In the genomic region with DNA sequence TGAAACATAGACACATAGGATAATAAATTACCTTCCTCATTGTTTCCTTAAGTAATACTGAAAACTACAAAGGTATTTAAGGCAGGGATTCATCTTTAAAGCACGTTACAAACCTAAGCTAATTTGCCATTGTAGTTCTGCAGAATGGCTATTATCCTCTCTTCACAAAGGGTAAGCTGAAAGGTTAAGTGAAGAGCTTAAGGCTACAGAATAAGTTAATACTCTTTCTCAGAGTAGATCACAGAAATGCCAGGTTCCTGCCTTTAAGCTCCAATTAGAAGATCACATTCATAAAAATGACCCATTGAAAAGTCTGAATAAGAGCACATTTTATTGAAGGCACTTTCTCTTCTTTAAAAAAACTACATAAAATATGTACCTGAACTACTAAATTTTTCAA, we compare ENCODE assay signal across 22 cellular contexts. TPM values are rescaled to one million over a fixed set of nuclear protein-coding genes. Genes with fewer than 3 reads are reported as not detected.
A peak's percentile ranks its signal among the peaks of the same experiment; 100 is the strongest.
DNase-seq lines count a peak whose midpoint lies in the region; ATAC-seq and TF ChIP-seq lines count a peak whose summit lies in the region.
"Had no signal": no experiment of that assay in that cellular context is flagged by ENCODE, and none has a peak within 500 bp of the region (broad histone marks: within the 10 kb centered on the region; RNA-seq: fewer than 3 reads in every experiment).

No MANE protein-coding gene starts in this region.

- CTCF ChIA-PET in T-cell (lab: Charles Lee): no interaction called here

- no peak for TF ChIP-seq CTCF in GM23338 (conservative IDR thresholded peaks at IDR 0.05; ENCODE audit: low read depth in 2 of 2)
- no peak for TF ChIP-seq CTCF in foreskin keratinocyte (conservative IDR thresholded peaks at IDR 0.05)
- no peak for TF ChIP-seq CTCF in dorsolateral prefrontal cortex (IDR thresholded peaks at IDR 0.05 in 54 of 56, conservative IDR thresholded peaks at IDR 0.05 in 2 of 56; ENCODE audit: low read depth in 1 of 56, partially characterized antibody in 56 of 56)

- no peaks in the 10 kb centered on the region for H4K20me1 ChIP-seq in GM23338 (replicated peaks; ENCODE audit: insufficient read depth)
- H4K20me1 ChIP-seq: BLaER1 treated with 17β-estradiol and CSF1 and Interleukin-3, amounts not matched to agents 10 nM and 100 nM had no signal

- H2AFZ ChIP-seq in GM23338: no peak overlapping the region
- H2AFZ ChIP-seq: GM23248 had no signal

- H3K4me3 ChIP-seq in GM23338 (no peak overlapping the region), mesendoderm (ENCODE audit: low read length) (no peak overlapping the region), dorsolateral prefrontal cortex (no peak overlapping the region)
- H3K4me3 ChIP-seq: A549; BLaER1 treated with 17β-estradiol and CSF1 and Interleukin-3, amounts not matched to agents 10 nM and 100 nM; GM23248 had no signal

- no peak overlapping the region for H3K9ac ChIP-seq in mesendoderm (ENCODE audit: low read length)
- H3K9ac ChIP-seq: BLaER1 treated with 17β-estradiol and CSF1 and Interleukin-3, amounts not matched to agents 10 nM and 100 nM; GM23248 had no signal

- no peak overlapping the region for H3K4ac ChIP-seq in mesendoderm (ENCODE audit: low read depth, low read length)

- H2BK120ac ChIP-seq in mesendoderm (ENCODE audit: low read depth, low read length): no peak overlapping the region

- H3K36me3 ChIP-seq in GM23338 (ENCODE audit: insufficient read depth): no peaks in the 10 kb centered on the region
- H3K36me3 ChIP-seq in mesendoderm (ENCODE audit: control insufficient read depth, insufficient read depth, low read length): no peaks in the 10 kb centered on the region
- H3K36me3 ChIP-seq: BE2C; BLaER1 treated with 17β-estradiol and CSF1 and Interleukin-3, amounts not matched to agents 10 nM and 100 nM had no signal

- H3K4me1 Mint-ChIP-seq in GM23338 (peaks cover 7% of the 10 kb centered on the region; the same call in 2 of the 3 replicates), T-cell (no peaks in the 10 kb centered on the region)
- H3K4me1 Mint-ChIP-seq: CD14-positive monocyte; CD8-positive, alpha-beta memory T cell had no signal

- H2BK5ac ChIP-seq in mesendoderm (ENCODE audit: low read length): no peak overlapping the region

- no peak overlapping the region for H2AK5ac ChIP-seq in mesendoderm (ENCODE audit: low read length)

- intact Hi-C loops in dorsolateral prefrontal cortex (cut with DNase I): no loop called here

- no CpG with 5 or more reads among the region's 1 CpG for WGBS in mesendoderm (ENCODE audit: extremely low coverage, insufficient coverage, low lambda C conversion rate)

- H3K79me1 ChIP-seq in mesendoderm (ENCODE audit: low read length): no peaks in the 10 kb centered on the region

- H3K9me2 ChIP-seq in GM23338 (ENCODE audit: insufficient read depth): no peaks in the 10 kb centered on the region

- H3K9me3 Mint-ChIP-seq in GM23338 (no peaks in the 10 kb centered on the region), T-cell (no peaks in the 10 kb centered on the region)
- H3K9me3 Mint-ChIP-seq: CD4-positive, alpha-beta T cell; H9 had no signal

- H3K27ac ChIP-seq in GM23338 (ENCODE audit: low read depth): no peak overlapping the region
- H3K27ac ChIP-seq in mesendoderm (ENCODE audit: low read depth, low read length): no peak overlapping the region
- no peak overlapping the region for H3K27ac ChIP-seq in foreskin keratinocyte
- H3K27ac ChIP-seq in dorsolateral prefrontal cortex: no peak overlapping the region
- H3K27ac ChIP-seq: A549; BLaER1 treated with 17β-estradiol and CSF1 and Interleukin-3, amounts not matched to agents 10 nM and 100 nM; GM23248 had no signal

- H3K79me2 ChIP-seq in GM23338 (replicated peaks; ENCODE audit: insufficient read depth) (no peaks in the 10 kb centered on the region), mesendoderm (ENCODE audit: control insufficient read depth, insufficient read depth, low read length) (no peaks in the 10 kb centered on the region)

- DNase-seq in GM23338 (ENCODE audit: low spot score) (peak; percentile 25), NCI-H82 treated with DMSO at 0.1 percent for 48 hours (lab: John Stamatoyannopoulos, UW; ENCODE audit: unreplicated experiment) (peak; percentile 34), mesendoderm (peak; percentile 11), foreskin keratinocyte (no peak), dorsolateral prefrontal cortex (no peak), T-cell (no peak)
- DNase-seq: 8988T; ACHN; AML-193; BE2C; CD4-positive, alpha-beta T cell; CD8-positive, alpha-beta memory T cell; DMS53; DMS79 treated with DMSO at 0.1 percent for 48 hours; GF-D8; GM23248; H9 had no signal

- H3F3A ChIP-seq in GM23338 (replicated peaks; ENCODE audit: low read depth): no peaks in the 10 kb centered on the region

- no peaks in the 10 kb centered on the region for H3K36me3 Mint-ChIP-seq in GM23338 (ENCODE audit: low read depth)
- H3K36me3 Mint-ChIP-seq in T-cell: no peaks in the 10 kb centered on the region
- H3K36me3 Mint-ChIP-seq: CD14-positive monocyte; CD8-positive, alpha-beta memory T cell had no signal

- H3K4me1 ChIP-seq in GM23338 (ENCODE audit: insufficient read depth) (peaks cover 7% of the 10 kb centered on the region; the same call in 1 of the 2 replicates), mesendoderm (ENCODE audit: control insufficient read depth, low read depth, low read length) (no peaks in the 10 kb centered on the region), foreskin keratinocyte (no peaks in the 10 kb centered on the region)
- H3K4me1 ChIP-seq: A549; BE2C; BLaER1 treated with 17β-estradiol and CSF1 and Interleukin-3, amounts not matched to agents 10 nM and 100 nM had no signal

- H3K27ac Mint-ChIP-seq in GM23338 (no peak overlapping the region), T-cell (no peak overlapping the region)
- H3K27ac Mint-ChIP-seq: CD14-positive monocyte; CD4-positive, alpha-beta T cell; CD8-positive, alpha-beta memory T cell; H9 had no signal

- H3K23ac ChIP-seq in mesendoderm (ENCODE audit: low read length): no peak overlapping the region

- H4K8ac ChIP-seq in mesendoderm (ENCODE audit: low read depth, low read length): no peak overlapping the region

- ATAC-seq in GM23338 (peak; percentile 75), foreskin keratinocyte (no peak), HG02678 (IDR thresholded peaks at IDR 0.05; ENCODE audit: unreplicated experiment) (no peak), T-cell (replicated peaks in 1 of 4) (no peak)
- ATAC-seq: A549, HCT116 had no signal

- no peak overlapping the region for H2BK15ac ChIP-seq in mesendoderm (replicated peaks; ENCODE audit: low read depth)

- no peak overlapping the region for H4K5ac ChIP-seq in mesendoderm (ENCODE audit: low read length)

- POLR2A ChIA-PET in T-cell (lab: Charles Lee): no interaction called here

- no peak overlapping the region for H3K56ac ChIP-seq in mesendoderm (ENCODE audit: low read length)

- H3K27me3 Mint-ChIP-seq in GM23338 (ENCODE audit: insufficient read depth, low read depth, poor library complexity) (no peaks in the 10 kb centered on the region), T-cell (peaks cover 0 to 2% of the 10 kb centered on the region in 2 donors)

- H3K27me3 ChIP-seq in GM23338 (ENCODE audit: insufficient read depth) (no peaks in the 10 kb centered on the region), mesendoderm (ENCODE audit: insufficient read depth, low read length, poor library complexity) (no peaks in the 10 kb centered on the region), foreskin keratinocyte (no peaks in the 10 kb centered on the region), dorsolateral prefrontal cortex (no peaks in the 10 kb centered on the region)
- H3K27me3 ChIP-seq: BE2C; BLaER1 treated with 17β-estradiol and CSF1 and Interleukin-3, amounts not matched to agents 10 nM and 100 nM had no signal

- H3K18ac ChIP-seq in mesendoderm (ENCODE audit: low read length): no peak overlapping the region

- H3K4me3 Mint-ChIP-seq in GM23338 (no peak overlapping the region), T-cell (no peak overlapping the region)
- H3K4me3 Mint-ChIP-seq: CD14-positive monocyte; CD4-positive, alpha-beta T cell; CD8-positive, alpha-beta memory T cell; H9 had no signal

- no peak overlapping the region for H3K4me2 ChIP-seq in GM23338
- H3K4me2 ChIP-seq in mesendoderm (ENCODE audit: low read length): no peak overlapping the region
- H3K4me2 ChIP-seq: A549; BLaER1 treated with 17β-estradiol and CSF1 and Interleukin-3, amounts not matched to agents 10 nM and 100 nM had no signal

TF ChIP-seq in GM23338, 12 proteins besides CTCF, POLR2A, EP300 and RAD21 (continues in another document):
- TF ChIP-seq ZNF331 (CRISPR knock-in tag; IDR thresholded peaks at IDR 0.05; ENCODE audit: low read depth) (no peak), POLR2AphosphoS5 (IDR thresholded peaks at IDR 0.05; ENCODE audit: low read depth) (no peak), CREB1 (CRISPR knock-in tag; IDR thresholded peaks at IDR 0.05; ENCODE audit: low read depth) (no peak)

RNA-seq across cellular contexts. Expression of a gene that starts 42.1 kb away (rescaled TPM):
- 31.8 and 40.4 TPM in 2 replicates for total RNA-seq in GM23338 (2014; rRNA removed; shearing (Covaris generic))
- polyA plus RNA-seq in GM23338 (2016; fragmentation: Nextera tagmentation; extraction: Ambion mirVana) (10.3 and 11.2 TPM in 2 replicates), foreskin keratinocyte (2.1 and 2.2 TPM in 2 replicates)
- polyA plus RNA-seq in mesendoderm (2013, experiment 1 of 2): 9.5 TPM
- 9.7 TPM for polyA plus RNA-seq in mesendoderm (2013, experiment 2 of 2)
- total RNA-seq in foreskin keratinocyte (9.0 and 10.9 TPM in 2 replicates), dorsolateral prefrontal cortex (10 to 100 TPM in 106 of 120 experiments, 1 to 10 TPM in 14; 8.4 to 22.5 (median 12.7) TPM), T-cell (1 to 10 TPM in 2 of 5 donors, under 1 TPM in 2, not detected in 1; 0.47 to 1.4 (median 0.86) TPM)

Comparison
In these comparisons a context has a peak if more than half of its experiments do, and no peak if none do; other contexts are left out.
1. DNase-seq: peak in GM23338 (single experiment), NCI-H82 treated with DMSO at 0.1 percent for 48 hours (single experiment) and mesendoderm (single experiment); none in foreskin keratinocyte (0 of 2), dorsolateral prefrontal cortex (0 of 10) and T-cell (0 of 34).